ENCODE assay signal across 15 cellular contexts in the genomic region with DNA sequence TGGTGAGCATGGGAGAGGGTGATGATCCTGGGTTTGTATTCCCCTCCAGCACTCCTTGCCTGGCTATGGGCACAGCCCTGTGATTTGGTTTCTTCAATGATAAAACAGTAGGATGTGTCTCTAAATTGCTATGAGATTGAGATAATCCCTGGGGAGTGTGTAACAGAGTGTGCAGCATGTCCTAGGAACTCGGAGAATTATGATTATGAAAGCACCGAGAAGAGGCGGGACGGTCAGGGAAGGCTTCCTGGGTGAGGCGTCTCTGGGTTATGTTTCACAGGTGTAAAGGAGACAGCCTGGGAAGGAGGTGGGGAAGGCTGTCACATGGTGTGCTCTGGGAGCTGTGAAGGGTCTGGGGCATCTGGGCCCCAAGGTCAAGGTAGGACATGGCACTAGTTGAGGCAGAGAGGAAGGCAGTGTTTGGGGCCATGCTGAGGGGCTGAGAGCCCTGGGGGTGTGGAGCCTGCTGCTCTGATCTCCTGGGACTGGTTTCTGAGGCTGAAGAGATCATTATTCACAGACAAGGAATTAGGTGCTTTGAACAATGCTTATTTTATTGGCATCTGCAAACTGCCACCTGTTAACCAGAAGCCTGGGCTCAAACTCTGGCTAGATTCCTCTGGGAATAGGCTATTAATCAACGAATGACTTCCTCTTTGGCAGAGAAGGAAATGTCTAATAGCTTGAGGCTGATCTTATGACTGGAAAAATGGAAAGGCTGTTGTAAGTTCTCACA.
DNase-seq lines count a peak whose midpoint lies in the region; ATAC-seq and TF ChIP-seq lines count a peak whose summit lies in the region.
"Had no signal": no experiment of that assay in that cellular context is flagged by ENCODE, and none has a peak within 500 bp of the region (broad histone marks: within the 10 kb centered on the region; RNA-seq: fewer than 3 reads in every experiment).

No MANE protein-coding gene starts in this region.

- peaks cover 21% of the 10 kb centered on the region for H3K4me1 Mint-ChIP-seq in memory B cell

- ATAC-seq in memory B cell (ENCODE audit: low read depth) = no peak
- no peak for ATAC-seq in HG03378 (IDR thresholded peaks at IDR 0.05; ENCODE audit: unreplicated experiment)
- ATAC-seq: activated CD8-positive, alpha-beta memory T cell treated with anti-CD3 and anti-CD28 coated beads, Interleukin-2, amount 10 ng/mL, durations not matched to agents 7 days and 5 days had no signal

- H3K27me3 Mint-ChIP-seq in memory B cell = no peaks in the 10 kb centered on the region

- no peak for TF ChIP-seq CTCF in NB4 (IDR thresholded peaks at IDR 0.05; ENCODE audit: low read depth, low read length)

- H3K9me3 Mint-ChIP-seq in memory B cell = no peaks in the 10 kb centered on the region

- H3K4me3 ChIP-seq in NB4 (ENCODE audit: low read depth, low read length) = no peak overlapping the region
- H3K4me3 ChIP-seq: left ventricle myocardium inferior, tibial nerve had no signal

- peak; percentile 66 for DNase-seq in DMS 273 (lab: John Stamatoyannopoulos, UW; ENCODE audit: unreplicated experiment)
- DNase-seq in NB4 (ENCODE audit: low read depth) = peak; percentile 44
- peak; percentile 75 for DNase-seq in SK-MEL-5 (ENCODE audit: low read depth, low spot score)
- DNase-seq in memory B cell (ENCODE audit: low spot score in 2 of 2) = no peak
- DNase-seq in hippocampal formation (lab: John Stamatoyannopoulos, UW) = no peak
- no peak for DNase-seq in amygdala (lab: John Stamatoyannopoulos, UW)
- DNase-seq in NAMALWA (ENCODE audit: low spot score) = no peak
- DNase-seq: activated CD8-positive, alpha-beta memory T cell treated with anti-CD3 and anti-CD28 coated beads, Interleukin-2, amount 10 ng/mL, durations not matched to agents 7 days and 5 days; DMS79; KBM-7; left ventricle myocardium inferior; NCI-H1930; SIG-M5 had no signal

- TF ChIP-seq POLR2A in NB4 (IDR thresholded peaks at IDR 0.05; ENCODE audit: extremely low read depth, insufficient read length) = no peak

- H3K27ac Mint-ChIP-seq in memory B cell = peak overlapping the region; percentile 19
- H3K27ac Mint-ChIP-seq: activated CD8-positive, alpha-beta memory T cell treated with anti-CD3 and anti-CD28 coated beads, Interleukin-2, amount 10 ng/mL, durations not matched to agents 7 days and 5 days had no signal

- in situ Hi-C loops in SK-MEL-5 (cut with HindIII; ENCODE audit: low pct_unique_long_range_greater_than_20kb, low sequenced_read_pairs) = no loop called here

- H3K36me3 Mint-ChIP-seq in memory B cell = peaks cover 3% of the 10 kb centered on the region

- H3K4me3 Mint-ChIP-seq in memory B cell = no peak overlapping the region
- H3K4me3 Mint-ChIP-seq: activated CD8-positive, alpha-beta memory T cell treated with anti-CD3 and anti-CD28 coated beads, Interleukin-2, amount 10 ng/mL, durations not matched to agents 7 days and 5 days had no signal

Comparison
In these comparisons a context has a peak if more than half of its experiments do, and no peak if none do; other contexts are left out.
1. DNase-seq: peak in DMS 273 (single experiment), NB4 (single experiment) and SK-MEL-5 (single experiment); none in memory B cell (0 of 2), hippocampal formation (0 of 2), amygdala (0 of 56) and NAMALWA (single experiment).